10 cellular contexts compared by ENCODE assay signal in genomic region chr1:31476891-31477846, GRCh38.
DNase-seq lines count a peak whose midpoint lies in the region; ATAC-seq and FAIRE-seq lines count a peak whose summit lies in the region.
"Had no signal": no experiment of that assay in that cellular context is flagged by ENCODE, and none has a peak within 500 bp of the region (broad histone marks: within the 10 kb centered on the region; RNA-seq: fewer than 3 reads in every experiment).

No MANE protein-coding gene starts in this region.

- H2BK5ac ChIP-seq in mesenchymal stem cell (ENCODE audit: low read depth, low read length, poor library complexity, severe bottlenecking): no peak overlapping the region

- no peaks in the 10 kb centered on the region for H3K4me1 ChIP-seq in mesenchymal stem cell (ENCODE audit: control insufficient read depth, insufficient read depth, low read depth, low read length)

- no peaks in the 10 kb centered on the region for H3K36me3 ChIP-seq in mesenchymal stem cell (ENCODE audit: control insufficient read depth in 1 of 2, insufficient read depth in 2 of 2, low read depth in 1 of 2, low read length in 2 of 2)

- peak; percentile 72 for ATAC-seq in HG02943 (IDR thresholded peaks at IDR 0.05; ENCODE audit: low read depth, unreplicated experiment)
- ATAC-seq: activated naive CD4-positive, alpha-beta T cell treated with anti-CD3 and anti-CD28 coated beads, Interleukin-2, amount 50 U/mL, for 72 hours; esophagus mucosa had no signal

- no peak overlapping the region for H2AK5ac ChIP-seq in mesenchymal stem cell (ENCODE audit: low read length, severe bottlenecking)

- H4K91ac ChIP-seq in mesenchymal stem cell (ENCODE audit: low read length): no peak overlapping the region

- no peak overlapping the region for H3K23ac ChIP-seq in mesenchymal stem cell (ENCODE audit: low read length in 2 of 2)

- H3K9ac ChIP-seq in mesenchymal stem cell (ENCODE audit: low read length): no peak overlapping the region

- H3K18ac ChIP-seq in mesenchymal stem cell (ENCODE audit: low read depth in 1 of 2, low read length in 2 of 2): peak overlapping the region in 1 of 2 experiments; percentile 22

- H3K79me1 ChIP-seq in mesenchymal stem cell (replicated peaks; ENCODE audit: low read length, poor library complexity, severe bottlenecking): no peaks in the 10 kb centered on the region

- no peak overlapping the region for H4K8ac ChIP-seq in mesenchymal stem cell (ENCODE audit: low read length)

- H3K4me2 ChIP-seq in mesenchymal stem cell (ENCODE audit: low read length, poor library complexity, severe bottlenecking): no peak overlapping the region

- peaks cover 9 to 35% of the 10 kb centered on the region in 2 experiments for H3K27me3 ChIP-seq in mesenchymal stem cell (ENCODE audit: control insufficient read depth in 1 of 2, insufficient read depth in 1 of 2, low read length in 2 of 2)

- H2BK120ac ChIP-seq in mesenchymal stem cell (ENCODE audit: low read depth, low read length): no peak overlapping the region

- no peak overlapping the region for H2BK15ac ChIP-seq in mesenchymal stem cell (ENCODE audit: low read depth, poor library complexity, severe bottlenecking)

- no peak overlapping the region for H3K27ac ChIP-seq in mesenchymal stem cell (ENCODE audit: low read length, poor library complexity, severe bottlenecking)

- H3K9me3 ChIP-seq in mesenchymal stem cell (ENCODE audit: control insufficient read depth, low read length): peaks cover 3% of the 10 kb centered on the region

- DNase-seq in GM18507 (ENCODE audit: extremely low spot score, insufficient read length, low read depth) (no peak), NCI-H526 treated with DMSO at 0.1 percent for 48 hours (lab: John Stamatoyannopoulos, UW) (peak; percentile 43), mesenchymal stem cell (peak; percentile 6), occipital lobe (lab: John Stamatoyannopoulos, UW) (no peak)
- DNase-seq in activated CD8-positive, alpha-beta memory T cell treated with anti-CD3 and anti-CD28 coated beads, Interleukin-2, amount 50 U/mL, for 48 hours: no peak
- DNase-seq in activated CD4-positive, alpha-beta T cell treated with anti-CD3 and anti-CD28 coated beads for 48 hours: no peak
- DNase-seq in activated CD4-positive, alpha-beta T cell treated with anti-CD3 and anti-CD28 coated beads, Interleukin-2, amount 50 U/mL, for 4 hours: no peak

- H3K4ac ChIP-seq in mesenchymal stem cell (ENCODE audit: low read depth in 1 of 2, low read length in 2 of 2): peak overlapping the region in 1 of 2 experiments; percentile 6

- no peak overlapping the region for H2AFZ ChIP-seq in mesenchymal stem cell (ENCODE audit: low read depth, low read length)

- FAIRE-seq in GM18507 (lab: Jason Lieb, UNC): peak; percentile 93

- WGBS in mesenchymal stem cell: 84% methylated on average over 9 of the region's 10 CpGs

- H3K4me3 ChIP-seq in mesenchymal stem cell (ENCODE audit: insufficient read depth in 1 of 2, low read depth in 1 of 2, low read length in 2 of 2): no peak overlapping the region

- no peak overlapping the region for H2BK12ac ChIP-seq in mesenchymal stem cell (ENCODE audit: low read length in 2 of 2)

- H3K14ac ChIP-seq in mesenchymal stem cell (ENCODE audit: low read length in 2 of 2): peak overlapping the region in 1 of 2 experiments; percentile 59

Comparison
In these comparisons a context has a peak if more than half of its experiments do, and no peak if none do; other contexts are left out.
1. DNase-seq: peak in NCI-H526 treated with DMSO at 0.1 percent for 48 hours (single experiment) and mesenchymal stem cell (single experiment); none in GM18507 (single experiment), activated CD8-positive, alpha-beta memory T cell treated with anti-CD3 and anti-CD28 coated beads, Interleukin-2, amount 50 U/mL, for 48 hours (single experiment), occipital lobe (single experiment), activated CD4-positive, alpha-beta T cell treated with anti-CD3 and anti-CD28 coated beads for 48 hours (single experiment) and activated CD4-positive, alpha-beta T cell treated with anti-CD3 and anti-CD28 coated beads, Interleukin-2, amount 50 U/mL, for 4 hours (0 of 2).